Comparison of ENCODE assay signal across 28 cellular contexts in genomic region chr10:50883624-50884023, GRCh38. TPM values are rescaled to one million over a fixed set of nuclear protein-coding genes. Genes with fewer than 3 reads are reported as not detected.
"Had no signal": no experiment of that assay in that cellular context is flagged by ENCODE, and none has a peak within 500 bp of the region (broad histone marks: within the 10 kb centered on the region; RNA-seq: fewer than 3 reads in every experiment).

No MANE protein-coding gene starts in this region.

- H3K36me3 Mint-ChIP-seq: activated naive CD8-positive, alpha-beta T cell; natural killer cell had no signal

- DNase-seq: activated CD4-positive, alpha-beta T cell treated with anti-CD3 and anti-CD28 coated beads for 1 hour; activated CD4-positive, alpha-beta T cell treated with anti-CD3 and anti-CD28 coated beads, Interleukin-2, amount 50 U/mL, for 1 hour; activated CD8-positive, alpha-beta T cell treated with anti-CD3 and anti-CD28 coated beads, Interleukin-2, amount 10 ng/mL, durations not matched to agents 7 days and 5 days; activated naive CD4-positive, alpha-beta T cell; dorsolateral prefrontal cortex; endodermal cell; esophagus squamous epithelium; gastrocnemius medialis; head of caudate nucleus; islet precursor cell; natural killer cell; psoas muscle; stimulated activated CD4-positive, alpha-beta T cell treated with anti-CD3 and anti-CD28 coated beads, Interleukin-1b, Interleukin-23, amount 100 ng/mL, for 48 hours; substantia nigra; T-helper 1 cell; thyroid gland had no signal

- H3K27me3 ChIP-seq: breast epithelium, esophagus squamous epithelium, gastrocnemius medialis, right atrium auricular region, thyroid gland had no signal

- H3K4me3 ChIP-seq: breast epithelium, dorsolateral prefrontal cortex, esophagus squamous epithelium, gastrocnemius medialis, lung, psoas muscle, right atrium auricular region, thyroid gland had no signal

- H3K36me3 ChIP-seq: breast epithelium, esophagus squamous epithelium, gastrocnemius medialis, right atrium auricular region, thyroid gland had no signal

- FAIRE-seq: astrocyte, colon, TTC549 had no signal

- H3K27ac Mint-ChIP-seq: activated CD8-positive, alpha-beta T cell treated with anti-CD3 and anti-CD28 coated beads, Interleukin-2, amount 10 ng/mL, durations not matched to agents 7 days and 5 days; activated naive CD8-positive, alpha-beta T cell; activated T-helper 17 cell treated with anti-CD3 and anti-CD28 coated beads, Interleukin-2, amount 50 U/mL, for 72 hours; endodermal cell; natural killer cell; stimulated activated naive CD8-positive, alpha-beta T cell treated with anti-CD3 and anti-CD28 coated beads, Interleukin-15, Interleukin-2, amounts not matched to agents 100 ng/mL and 50 ng/mL, for 24 hours had no signal

- H3K9me3 Mint-ChIP-seq: activated T-helper 17 cell treated with anti-CD3 and anti-CD28 coated beads, Interleukin-2, amount 50 U/mL, for 72 hours; central memory CD8-positive, alpha-beta T cell; endodermal cell; natural killer cell; stimulated activated naive CD8-positive, alpha-beta T cell treated with anti-CD3 and anti-CD28 coated beads, Interleukin-15, Interleukin-2, amounts not matched to agents 100 ng/mL and 50 ng/mL, for 24 hours had no signal

- H3K4me3 Mint-ChIP-seq: activated CD8-positive, alpha-beta T cell treated with anti-CD3 and anti-CD28 coated beads, Interleukin-2, amount 10 ng/mL, durations not matched to agents 7 days and 5 days; activated naive CD8-positive, alpha-beta T cell; activated T-helper 17 cell treated with anti-CD3 and anti-CD28 coated beads, Interleukin-2, amount 50 U/mL, for 72 hours; central memory CD8-positive, alpha-beta T cell; endodermal cell; natural killer cell; stimulated activated naive CD8-positive, alpha-beta T cell treated with anti-CD3 and anti-CD28 coated beads, Interleukin-15, Interleukin-2, amounts not matched to agents 100 ng/mL and 50 ng/mL, for 24 hours had no signal

- H3K4me1 ChIP-seq: breast epithelium, esophagus squamous epithelium, gastrocnemius medialis, psoas muscle, right atrium auricular region, thyroid gland had no signal

- H3K4me1 Mint-ChIP-seq: activated T-helper 17 cell treated with anti-CD3 and anti-CD28 coated beads, Interleukin-2, amount 50 U/mL, for 72 hours; central memory CD8-positive, alpha-beta T cell; natural killer cell had no signal

- H3K9me3 ChIP-seq: breast epithelium, esophagus squamous epithelium, gastrocnemius medialis, psoas muscle, right atrium auricular region, thyroid gland had no signal

- H3K27ac ChIP-seq: breast epithelium, dorsolateral prefrontal cortex, esophagus squamous epithelium, gastrocnemius medialis, psoas muscle, right atrium auricular region, thyroid gland had no signal

RNA-seq across cellular contexts. Expression of gene A1CF, which starts 1.8 kb away (rescaled TPM):
- total RNA-seq: activated CD8-positive, alpha-beta T cell treated with anti-CD3 and anti-CD28 coated beads, Interleukin-2, amount 10 ng/mL, durations not matched to agents 7 days and 5 days; activated T-helper 17 cell treated with anti-CD3 and anti-CD28 coated beads, Interleukin-2, amount 50 U/mL, for 72 hours; astrocyte; dorsolateral prefrontal cortex; esophagus squamous epithelium; natural killer cell; osteocyte; right atrium auricular region; thyroid gland; urinary bladder had no signal
